In the genomic region with DNA sequence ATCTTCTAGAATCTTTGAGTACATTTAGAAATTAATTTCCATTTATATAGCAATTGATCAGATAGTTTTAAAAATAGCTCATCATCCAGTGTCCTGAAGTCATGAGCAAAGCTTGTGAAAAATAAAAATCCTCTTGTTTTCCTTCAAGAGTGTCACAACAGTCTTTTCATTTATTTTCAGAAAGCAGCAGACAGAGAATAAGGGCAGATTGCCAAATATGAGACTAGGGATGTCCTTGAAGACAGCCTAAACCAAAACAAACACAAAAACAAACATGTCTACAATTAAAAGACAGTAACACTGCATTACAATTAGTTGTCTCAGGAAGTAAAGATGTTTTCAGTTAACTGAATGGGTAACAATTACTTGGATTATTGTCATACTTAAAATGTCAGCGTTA, we compare ENCODE assay signal across 30 cellular contexts.
"Had no signal": no experiment of that assay in that cellular context is flagged by ENCODE, and none has a peak within 500 bp of the region (broad histone marks: within the 10 kb centered on the region; RNA-seq: fewer than 3 reads in every experiment).

No MANE protein-coding gene starts in this region.

- ATAC-seq: activated CD4-positive, alpha-beta T cell treated with anti-CD3 and anti-CD28 coated beads for 36 hours; activated CD8-positive, alpha-beta memory T cell treated with anti-CD3 and anti-CD28 coated beads, Interleukin-2, amount 10 ng/mL, durations not matched to agents 7 days and 5 days; activated CD8-positive, alpha-beta T cell treated with anti-CD3 and anti-CD28 coated beads, Interleukin-2, amount 10 ng/mL, durations not matched to agents 7 days and 5 days; body of pancreas; gastroesophageal sphincter; left colon; naive thymus-derived CD8-positive, alpha-beta T cell; pancreas; psoas muscle; stimulated activated memory B cell treated with anti-CD40 and anti-IgM and Interleukin-4, amounts not matched to agents 10 μg/mL and 1 μg/mL and 100 μg/mL, for 72 hours; stimulated activated naive CD8-positive, alpha-beta T cell treated with anti-CD3 and anti-CD28 coated beads, Interleukin-15, amount 100 ng/mL, for 72 hours had no signal

- DNase-seq: activated CD4-positive, alpha-beta T cell treated with anti-CD3 and anti-CD28 coated beads for 36 hours; activated CD4-positive, CD25-positive, alpha-beta regulatory T cell; activated CD8-positive, alpha-beta memory T cell treated with anti-CD3 and anti-CD28 coated beads, Interleukin-2, amount 10 ng/mL, durations not matched to agents 7 days and 5 days; activated CD8-positive, alpha-beta T cell treated with anti-CD3 and anti-CD28 coated beads, Interleukin-2, amount 10 ng/mL, durations not matched to agents 7 days and 5 days; activated effector memory CD4-positive, alpha-beta T cell treated with Interleukin-2 at 50 U/mL for 16 hours; activated naive CD4-positive, alpha-beta T cell treated with anti-CD3 and anti-CD28 coated beads for 36 hours; activated naive CD8-positive, alpha-beta T cell treated with anti-CD3 and anti-CD28 coated beads for 36 hours; activated T-cell treated with anti-CD3 and anti-CD28 coated beads for 4 hours; adrenal gland; aorta; body of pancreas; effector CD8-positive, alpha-beta T cell; erythroblast; head of caudate nucleus; hippocampal formation; kidney; left colon; naive thymus-derived CD8-positive, alpha-beta T cell; nucleus accumbens; pancreas; psoas muscle; sigmoid colon; small intestine; stimulated activated CD4-positive, alpha-beta T cell treated with anti-CD3 and anti-CD28 coated beads, Interleukin-4, amount 100 ng/mL, for 4 hours; stimulated activated CD8-positive, alpha-beta memory T cell treated with anti-CD3 and anti-CD28 coated beads, Interleukin-4, amount 100 ng/mL, for 48 hours; stimulated activated naive CD8-positive, alpha-beta T cell treated with anti-CD3 and anti-CD28 coated beads, Interleukin-15, amount 100 ng/mL, for 72 hours; substantia nigra had no signal

- H3K9me3 ChIP-seq: adrenal gland, body of pancreas, gastroesophageal sphincter, pancreas, psoas muscle, sigmoid colon, vagina had no signal

- H3K27ac ChIP-seq: adrenal gland, body of pancreas, gastroesophageal sphincter, pancreas, psoas muscle, sigmoid colon, vagina had no signal

- H3K36me3 ChIP-seq: adrenal gland, gastroesophageal sphincter, pancreas, sigmoid colon, vagina had no signal

- H3K4me3 ChIP-seq: adrenal gland, body of pancreas, gastroesophageal sphincter, pancreas, psoas muscle, sigmoid colon, vagina had no signal
